In genomic region chr2:53112408-53112807, GRCh38 we compare ENCODE assay signal across 5 cellular contexts.
DNase-seq lines count a peak whose midpoint lies in the region; ATAC-seq and TF ChIP-seq lines count a peak whose summit lies in the region.
"Not testable (repeated sequence)": the region's sequence is repeated elsewhere in the genome, so short reads cannot be mapped to it uniquely, and the experiment has no call there.

No MANE protein-coding gene starts in this region.

- ATAC-seq in GM23338, WTC11: not testable (repeated sequence)

- H3K79me2 ChIP-seq in GM23338 (replicated peaks; ENCODE audit: insufficient read depth): not testable (repeated sequence)

- H3K27ac ChIP-seq in GM23338 (ENCODE audit: low read depth): peak overlapping the region; percentile 45
- H3K27ac ChIP-seq in HUES48 (ENCODE audit: low read depth, low read length): peak overlapping the region; percentile 60
- H3K27ac ChIP-seq in iPS-20b (ENCODE audit: low read length): not testable (repeated sequence)

- H3K4me1 Mint-ChIP-seq in GM23338: peaks cover 45% of the 10 kb centered on the region
- H3K4me1 Mint-ChIP-seq in WTC11: peaks cover 56% of the 10 kb centered on the region

- H3K36me3 Mint-ChIP-seq in GM23338 (ENCODE audit: low read depth); WTC11: not testable (repeated sequence)

- not testable (repeated sequence) for H3K27me3 ChIP-seq in GM23338 (ENCODE audit: insufficient read depth); HUES48 (ENCODE audit: control insufficient read depth, insufficient read depth, low read length); iPS-15b (ENCODE audit: control insufficient read depth, insufficient read depth, low read length); iPS-20b (ENCODE audit: insufficient read depth, low read length)

- H2AFZ ChIP-seq in GM23338: not testable (repeated sequence)

- not testable (repeated sequence) for H3K27me3 Mint-ChIP-seq in GM23338 (ENCODE audit: insufficient read depth, low read depth, poor library complexity); WTC11 (ENCODE audit: low read depth)

- POLR2A ChIA-PET in WTC11 (lab: Charles Lee): not testable (repeated sequence)

- H3K9me3 ChIP-seq in HUES48 (ENCODE audit: control insufficient read depth, insufficient read depth, low read length); iPS-15b (ENCODE audit: control insufficient read depth, insufficient read depth, low read length); iPS-20b (ENCODE audit: insufficient read depth, low read depth, low read length): not testable (repeated sequence)

- not testable (repeated sequence) for H4K20me1 ChIP-seq in GM23338 (replicated peaks; ENCODE audit: insufficient read depth)

- H3K4me3 Mint-ChIP-seq in GM23338 (peak overlapping the region; percentile 61), WTC11 (peak overlapping the region; percentile 66)

- not testable (repeated sequence) for H3K9ac ChIP-seq in HUES48 (ENCODE audit: low read depth, low read length); iPS-15b (ENCODE audit: low read depth, low read length); iPS-20b (ENCODE audit: low read depth, low read length)

- peak overlapping the region; percentile 85 for H3K27ac Mint-ChIP-seq in GM23338
- H3K27ac Mint-ChIP-seq in WTC11: peak overlapping the region; percentile 91

- H3K9me3 Mint-ChIP-seq in GM23338, WTC11: not testable (repeated sequence)

- H3K9me2 ChIP-seq in GM23338 (ENCODE audit: insufficient read depth): not testable (repeated sequence)

- H3F3A ChIP-seq in GM23338 (replicated peaks; ENCODE audit: low read depth): not testable (repeated sequence)

- not testable (repeated sequence) for TF ChIP-seq CTCF in GM23338 (conservative IDR thresholded peaks at IDR 0.05; ENCODE audit: low read depth in 2 of 2); WTC11 (IDR thresholded peaks at IDR 0.05)

- DNase-seq in GM23338 (ENCODE audit: low spot score): not testable (repeated sequence)
- peak; percentile 59 for DNase-seq in WTC11 (ENCODE audit: low spot score)

- H3K4me1 ChIP-seq in GM23338 (ENCODE audit: insufficient read depth): peaks cover 21% of the 10 kb centered on the region
- peaks cover 30% of the 10 kb centered on the region for H3K4me1 ChIP-seq in HUES48 (ENCODE audit: control insufficient read depth, insufficient read depth, low read length)
- H3K4me1 ChIP-seq in iPS-15b (ENCODE audit: control insufficient read depth, insufficient read depth, low read length): peaks cover 27% of the 10 kb centered on the region
- peaks cover 23% of the 10 kb centered on the region for H3K4me1 ChIP-seq in iPS-20b (ENCODE audit: insufficient read depth, low read length)

- CTCF ChIA-PET in WTC11 (lab: Charles Lee): not testable (repeated sequence)

- H3K36me3 ChIP-seq in GM23338 (ENCODE audit: insufficient read depth); HUES48 (ENCODE audit: control insufficient read depth, insufficient read depth, low read length); iPS-15b (ENCODE audit: control insufficient read depth, insufficient read depth, low read length); iPS-20b (ENCODE audit: insufficient read depth, low read depth, low read length): not testable (repeated sequence)

- H3K4me3 ChIP-seq in GM23338 (peak overlapping the region; percentile 35), HUES48 (ENCODE audit: low read depth, low read length) (peak overlapping the region; percentile 19; the same call in 1 of the 2 replicates), iPS-15b (ENCODE audit: low read depth, low read length) (peak overlapping the region; percentile 14), iPS-20b (ENCODE audit: low read length) (peak overlapping the region; percentile 54; the same call in 1 of the 2 replicates)

- not testable (repeated sequence) for H3K4me2 ChIP-seq in GM23338
